ENCODE assay signal across 29 cellular contexts in the genomic region with DNA sequence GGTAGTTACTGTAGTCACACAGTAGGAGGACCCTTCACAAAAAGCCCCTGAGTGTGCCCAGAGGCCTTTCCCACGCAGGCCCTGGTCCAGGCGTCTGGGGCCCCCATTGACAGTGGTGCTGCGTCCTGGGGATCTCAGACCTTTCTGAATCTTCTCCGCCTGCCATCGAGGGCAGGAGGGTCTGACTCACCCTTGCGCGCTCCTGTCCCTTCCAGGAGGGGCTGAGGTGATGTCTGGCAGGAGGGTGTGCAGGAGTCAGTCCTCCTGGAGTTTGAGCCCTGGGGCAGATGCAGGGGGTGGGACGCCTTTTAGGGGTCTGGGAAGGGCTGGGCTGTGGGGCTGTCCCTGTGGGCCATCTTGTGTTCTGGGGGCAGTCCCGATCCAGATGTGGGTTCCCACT.
"Had no signal": no experiment of that assay in that cellular context is flagged by ENCODE, and none has a peak within 500 bp of the region (broad histone marks: within the 10 kb centered on the region; RNA-seq: fewer than 3 reads in every experiment).

No MANE protein-coding gene starts in this region.

- H3K36me3 ChIP-seq: breast epithelium, esophagus squamous epithelium, left lung, right lobe of liver, stomach, thyroid gland, upper lobe of left lung had no signal

- H3K9me3 Mint-ChIP-seq: activated naive CD8-positive, alpha-beta T cell treated with anti-CD3 and anti-CD28 coated beads, Interleukin-2, amount 50 U/mL, for 24 hours had no signal

- H3K27ac Mint-ChIP-seq: activated CD4-positive, alpha-beta T cell treated with anti-CD3 and anti-CD28 coated beads for 36 hours; activated CD8-positive, alpha-beta memory T cell treated with anti-CD3 and anti-CD28 coated beads, Interleukin-2, amount 10 ng/mL, durations not matched to agents 7 days and 5 days; activated CD8-positive, alpha-beta T cell treated with anti-CD3 and anti-CD28 coated beads, Interleukin-2, amount 10 ng/mL, durations not matched to agents 7 days and 5 days; activated naive CD4-positive, alpha-beta T cell treated with anti-CD3 and anti-CD28 coated beads, Interleukin-2, amount 10 ng/mL, durations not matched to agents 7 days and 5 days; activated naive CD8-positive, alpha-beta T cell treated with anti-CD3 and anti-CD28 coated beads, Interleukin-2, amount 50 U/mL, for 24 hours; dendritic cell treated with granulocyte-macrophage colony-stimulating factor and Interleukin-4, amounts not matched to agents 40 ng/mL and 50 ng/mL, for 4 days; endodermal cell; stimulated activated effector memory CD8-positive, alpha-beta T cell treated with anti-CD3 and anti-CD28 coated beads, Interleukin-12 subunit alpha, Interleukin-12 subunit beta, amount 100 ng/mL, for 72 hours; T-cell had no signal

- ATAC-seq: activated CD4-positive, alpha-beta T cell treated with anti-CD3 and anti-CD28 coated beads for 36 hours; activated CD8-positive, alpha-beta memory T cell treated with anti-CD3 and anti-CD28 coated beads, Interleukin-2, amount 10 ng/mL, durations not matched to agents 7 days and 5 days; activated CD8-positive, alpha-beta T cell treated with anti-CD3 and anti-CD28 coated beads, Interleukin-2, amount 10 ng/mL, durations not matched to agents 7 days and 5 days; activated naive CD8-positive, alpha-beta T cell treated with anti-CD3 and anti-CD28 coated beads, Interleukin-2, amount 50 U/mL, for 24 hours; left lung; naive thymus-derived CD8-positive, alpha-beta T cell; right lobe of liver; stimulated activated effector memory CD8-positive, alpha-beta T cell treated with anti-CD3 and anti-CD28 coated beads, Interleukin-12 subunit alpha, Interleukin-12 subunit beta, amount 100 ng/mL, for 72 hours; T-cell had no signal

- H3K4me3 ChIP-seq: breast epithelium, esophagus squamous epithelium, left lung, right lobe of liver, stomach, thyroid gland, upper lobe of left lung had no signal

- H3K4me3 Mint-ChIP-seq: activated CD4-positive, alpha-beta T cell treated with anti-CD3 and anti-CD28 coated beads for 36 hours; activated CD8-positive, alpha-beta memory T cell treated with anti-CD3 and anti-CD28 coated beads, Interleukin-2, amount 10 ng/mL, durations not matched to agents 7 days and 5 days; activated CD8-positive, alpha-beta T cell treated with anti-CD3 and anti-CD28 coated beads, Interleukin-2, amount 10 ng/mL, durations not matched to agents 7 days and 5 days; activated naive CD4-positive, alpha-beta T cell treated with anti-CD3 and anti-CD28 coated beads, Interleukin-2, amount 10 ng/mL, durations not matched to agents 7 days and 5 days; activated naive CD8-positive, alpha-beta T cell treated with anti-CD3 and anti-CD28 coated beads, Interleukin-2, amount 50 U/mL, for 24 hours; dendritic cell treated with granulocyte-macrophage colony-stimulating factor and Interleukin-4, amounts not matched to agents 40 ng/mL and 50 ng/mL, for 4 days; endodermal cell; naive thymus-derived CD8-positive, alpha-beta T cell; neural crest cell; stimulated activated effector memory CD8-positive, alpha-beta T cell treated with anti-CD3 and anti-CD28 coated beads, Interleukin-12 subunit alpha, Interleukin-12 subunit beta, amount 100 ng/mL, for 72 hours; T-cell had no signal

- H3K9me3 ChIP-seq: esophagus squamous epithelium, right lobe of liver, thyroid gland, upper lobe of left lung had no signal

- DNase-seq: activated CD4-positive, alpha-beta T cell treated with anti-CD3 and anti-CD28 coated beads for 36 hours; activated CD4-positive, CD25-positive, alpha-beta regulatory T cell; activated CD8-positive, alpha-beta memory T cell treated with anti-CD3 and anti-CD28 coated beads, Interleukin-2, amount 10 ng/mL, durations not matched to agents 7 days and 5 days; activated CD8-positive, alpha-beta T cell treated with anti-CD3 and anti-CD28 coated beads, Interleukin-2, amount 10 ng/mL, durations not matched to agents 7 days and 5 days; activated naive CD4-positive, alpha-beta T cell treated with anti-CD3 and anti-CD28 coated beads, Interleukin-2, amount 10 ng/mL, durations not matched to agents 7 days and 5 days; activated naive CD8-positive, alpha-beta T cell treated with anti-CD3 and anti-CD28 coated beads, Interleukin-2, amount 50 U/mL, for 24 hours; activated T-cell treated with anti-CD3 and anti-CD28 coated beads, Interleukin-2, amount 50 U/mL, for 48 hours; amygdala; central memory CD4-positive, alpha-beta T cell; endodermal cell; esophagus squamous epithelium; foreskin melanocyte; kidney glomerular epithelial cell; midbrain; nucleus accumbens; stimulated activated CD4-positive, alpha-beta T cell treated with anti-CD3 and anti-CD28 coated beads, Interleukin-12 subunit alpha, Interleukin-12 subunit beta, amount 100 ng/mL, for 4 hours; stimulated activated CD4-positive, alpha-beta T cell treated with anti-CD3 and anti-CD28 coated beads, Interleukin-4, amount 100 ng/mL, for 24 hours; stomach; T-cell; thyroid gland had no signal

- H3K27me3 Mint-ChIP-seq: activated CD8-positive, alpha-beta memory T cell treated with anti-CD3 and anti-CD28 coated beads, Interleukin-2, amount 10 ng/mL, durations not matched to agents 7 days and 5 days had no signal

- H3K36me3 Mint-ChIP-seq: activated CD8-positive, alpha-beta memory T cell treated with anti-CD3 and anti-CD28 coated beads, Interleukin-2, amount 10 ng/mL, durations not matched to agents 7 days and 5 days; activated naive CD4-positive, alpha-beta T cell treated with anti-CD3 and anti-CD28 coated beads, Interleukin-2, amount 10 ng/mL, durations not matched to agents 7 days and 5 days; stimulated activated effector memory CD8-positive, alpha-beta T cell treated with anti-CD3 and anti-CD28 coated beads, Interleukin-12 subunit alpha, Interleukin-12 subunit beta, amount 100 ng/mL, for 72 hours; T-cell had no signal

- H3K27ac ChIP-seq: breast epithelium, esophagus squamous epithelium, left lung, parathyroid adenoma, right lobe of liver, stomach, thyroid gland, upper lobe of left lung had no signal

- H3K4me1 Mint-ChIP-seq: activated CD4-positive, alpha-beta T cell treated with anti-CD3 and anti-CD28 coated beads for 36 hours; activated CD8-positive, alpha-beta memory T cell treated with anti-CD3 and anti-CD28 coated beads, Interleukin-2, amount 10 ng/mL, durations not matched to agents 7 days and 5 days; endodermal cell; neural crest cell had no signal

- H3K27me3 ChIP-seq: breast epithelium, right lobe of liver, thyroid gland, upper lobe of left lung had no signal

- H3K4me1 ChIP-seq: breast epithelium, esophagus squamous epithelium, left lung, parathyroid adenoma, right lobe of liver, stomach, thyroid gland, upper lobe of left lung had no signal
